In the genomic region with DNA sequence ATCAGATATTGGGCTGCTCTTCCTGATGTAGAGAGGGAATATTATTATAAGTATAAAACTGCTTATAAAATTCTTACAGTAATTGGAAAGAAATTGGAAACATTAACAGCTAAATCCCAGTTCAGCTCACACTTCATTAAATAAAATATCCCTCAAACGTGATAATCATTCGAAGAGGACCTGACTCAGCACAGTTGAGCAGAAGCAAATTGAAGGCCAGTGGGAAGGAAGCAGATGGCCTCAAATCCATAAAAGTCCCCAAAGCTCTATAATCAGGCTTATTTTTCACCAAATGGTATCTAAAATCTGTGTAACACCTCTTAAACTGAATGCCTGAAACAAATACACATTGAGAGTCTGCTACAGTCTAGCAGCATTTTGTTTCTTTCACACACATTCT, we compare ENCODE assay signal across 1 cellular context.
TF ChIP-seq lines count a peak whose summit lies in the region.

No MANE protein-coding gene starts in this region.

TF ChIP-seq in SK-N-SH, 30 proteins besides CTCF, POLR2A, EP300 and RAD21 (continued from another document):
- TF ChIP-seq, protein P1, sequence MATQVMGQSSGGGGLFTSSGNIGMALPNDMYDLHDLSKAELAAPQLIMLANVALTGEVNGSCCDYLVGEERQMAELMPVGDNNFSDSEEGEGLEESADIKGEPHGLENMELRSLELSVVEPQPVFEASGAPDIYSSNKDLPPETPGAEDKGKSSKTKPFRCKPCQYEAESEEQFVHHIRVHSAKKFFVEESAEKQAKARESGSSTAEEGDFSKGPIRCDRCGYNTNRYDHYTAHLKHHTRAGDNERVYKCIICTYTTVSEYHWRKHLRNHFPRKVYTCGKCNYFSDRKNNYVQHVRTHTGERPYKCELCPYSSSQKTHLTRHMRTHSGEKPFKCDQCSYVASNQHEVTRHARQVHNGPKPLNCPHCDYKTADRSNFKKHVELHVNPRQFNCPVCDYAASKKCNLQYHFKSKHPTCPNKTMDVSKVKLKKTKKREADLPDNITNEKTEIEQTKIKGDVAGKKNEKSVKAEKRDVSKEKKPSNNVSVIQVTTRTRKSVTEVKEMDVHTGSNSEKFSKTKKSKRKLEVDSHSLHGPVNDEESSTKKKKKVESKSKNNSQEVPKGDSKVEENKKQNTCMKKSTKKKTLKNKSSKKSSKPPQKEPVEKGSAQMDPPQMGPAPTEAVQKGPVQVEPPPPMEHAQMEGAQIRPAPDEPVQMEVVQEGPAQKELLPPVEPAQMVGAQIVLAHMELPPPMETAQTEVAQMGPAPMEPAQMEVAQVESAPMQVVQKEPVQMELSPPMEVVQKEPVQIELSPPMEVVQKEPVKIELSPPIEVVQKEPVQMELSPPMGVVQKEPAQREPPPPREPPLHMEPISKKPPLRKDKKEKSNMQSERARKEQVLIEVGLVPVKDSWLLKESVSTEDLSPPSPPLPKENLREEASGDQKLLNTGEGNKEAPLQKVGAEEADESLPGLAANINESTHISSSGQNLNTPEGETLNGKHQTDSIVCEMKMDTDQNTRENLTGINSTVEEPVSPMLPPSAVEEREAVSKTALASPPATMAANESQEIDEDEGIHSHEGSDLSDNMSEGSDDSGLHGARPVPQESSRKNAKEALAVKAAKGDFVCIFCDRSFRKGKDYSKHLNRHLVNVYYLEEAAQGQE (IDR thresholded peaks at IDR 0.05; ENCODE audit: low read depth, low read length): no peak
- TF ChIP-seq USF1 (IDR thresholded peaks at IDR 0.05; ENCODE audit: borderline replicate concordance, low read depth): no peak
